Comparison of ENCODE assay signal across 20 cellular contexts in the genomic region with DNA sequence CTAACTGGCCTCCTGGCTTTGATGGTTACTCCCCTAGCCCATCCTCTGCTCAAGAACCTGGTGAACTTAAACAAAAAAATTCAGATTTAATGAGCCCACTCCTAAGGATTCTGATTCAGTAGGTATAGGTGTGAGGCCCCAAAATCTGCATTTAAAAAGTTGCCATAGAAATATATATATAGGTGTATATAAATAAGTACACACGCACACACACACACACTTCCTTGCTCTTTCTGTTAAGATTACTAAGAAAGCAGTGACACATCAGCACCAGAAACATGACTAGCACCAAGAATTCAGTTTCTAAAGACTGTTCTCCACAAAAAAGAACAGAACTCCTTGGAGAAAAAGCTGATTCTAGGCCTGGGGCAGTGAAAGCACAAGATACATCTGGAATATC. TPM values are rescaled to one million over a fixed set of nuclear protein-coding genes. Genes with fewer than 3 reads are reported as not detected.
A peak's percentile ranks its signal among the peaks of the same experiment; 100 is the strongest.
DNase-seq lines count a peak whose midpoint lies in the region; FAIRE-seq and TF ChIP-seq lines count a peak whose summit lies in the region.
"Had no signal": no experiment of that assay in that cellular context is flagged by ENCODE, and none has a peak within 500 bp of the region (broad histone marks: within the 10 kb centered on the region; RNA-seq: fewer than 3 reads in every experiment).

No MANE protein-coding gene starts in this region.

- DNase-seq in AG10803 (ENCODE audit: low read depth) (peak; percentile 21), Karpas-422 (no peak), bronchial epithelial cell (ENCODE audit: low read depth) (peak; percentile 32), fibroblast of the aortic adventitia (ENCODE audit: low read depth) (peak; percentile 16), NCI-H187 (lab: John Stamatoyannopoulos, UW) (no peak), NK-92 (lab: John Stamatoyannopoulos, UW; ENCODE audit: unreplicated experiment) (no peak), COLO668 (lab: John Stamatoyannopoulos, UW; ENCODE audit: unreplicated experiment) (no peak), kidney (no peak)
- DNase-seq: ACHN, DMS153, DND-41, H7, NCI-H1105, NCI-H1436 treated with DMSO at 0.1 percent for 48 hours, NCI-H1930, NCI-H2107, NCI-H446 treated with DMSO at 0.1 percent for 48 hours, NCI-H526, SHP77 treated with DMSO at 0.1 percent for 48 hours had no signal

- FAIRE-seq in bronchial epithelial cell (lab: Jason Lieb, UNC) (no peak), kidney (lab: Jason Lieb, UNC) (no peak)

- peaks cover 98% of the 10 kb centered on the region for H3K79me2 ChIP-seq in Karpas-422 (ENCODE audit: low read length)

- peak overlapping the region; percentile 65 for H3K27ac ChIP-seq in Karpas-422 (ENCODE audit: low read length)
- no peak overlapping the region for H3K27ac ChIP-seq in kidney (ENCODE audit: low read depth in 2 of 2, low read length in 2 of 2)
- H3K27ac ChIP-seq: 22Rv1 had no signal

- H3K9ac ChIP-seq in Karpas-422 (ENCODE audit: low read length) (no peak overlapping the region), kidney (ENCODE audit: low read length in 2 of 2) (no peak overlapping the region)

- TF ChIP-seq CTCF in AG10803 (conservative IDR thresholded peaks at IDR 0.05; ENCODE audit: low read length) (no peak), bronchial epithelial cell (IDR thresholded peaks at IDR 0.05; ENCODE audit: insufficient read depth, low read length, severe bottlenecking) (no peak), fibroblast of the aortic adventitia (IDR thresholded peaks at IDR 0.05; ENCODE audit: insufficient read depth, low read length) (no peak), kidney (IDR thresholded peaks at IDR 0.05; ENCODE audit: borderline replicate concordance, extremely low read depth, insufficient read depth) (no peak)

- no peak overlapping the region for H3K4me2 ChIP-seq in Karpas-422 (ENCODE audit: low read depth, low read length, poor library complexity, severe bottlenecking)

- intact Hi-C loops in kidney (cut with DNase I), result no loop called here

- H3K4me3 ChIP-seq in AG10803 (ENCODE audit: low read length), result no peak overlapping the region
- H3K4me3 ChIP-seq in Karpas-422 (ENCODE audit: low read length), result no peak overlapping the region
- no peak overlapping the region for H3K4me3 ChIP-seq in bronchial epithelial cell (ENCODE audit: low read depth, low read length)
- no peak overlapping the region for H3K4me3 ChIP-seq in fibroblast of the aortic adventitia (ENCODE audit: low read depth, low read length)
- H3K4me3 ChIP-seq in kidney (ENCODE audit: low read length in 2 of 2), result no peak overlapping the region

- H3K9me3 ChIP-seq in Karpas-422 (ENCODE audit: low read length) (no peaks in the 10 kb centered on the region), kidney (ENCODE audit: control insufficient read depth in 1 of 2, low read length in 2 of 2) (no peaks in the 10 kb centered on the region)

- H3K36me3 ChIP-seq in Karpas-422 (ENCODE audit: insufficient read depth, low read length), result 0 out of 2 replicates have a peak, but pooled peaks cover 6% of the 10 kb centered on the region
- H3K36me3 ChIP-seq in bronchial epithelial cell (ENCODE audit: control insufficient read depth, insufficient read depth, low read length), result no peaks in the 10 kb centered on the region
- H3K36me3 ChIP-seq in kidney (ENCODE audit: control insufficient read depth in 1 of 2, insufficient read depth in 2 of 2, low read length in 2 of 2), result no peaks in the 10 kb centered on the region

- no peak overlapping the region for H2AFZ ChIP-seq in Karpas-422 (ENCODE audit: low read length)

- H4K20me1 ChIP-seq in Karpas-422 (ENCODE audit: insufficient read depth, low read depth, low read length), result no peaks in the 10 kb centered on the region

- H3K4me1 ChIP-seq in Karpas-422 (ENCODE audit: low read length), result peaks cover 79% of the 10 kb centered on the region
- peaks cover 0 to 5% of the 10 kb centered on the region in 2 donors for H3K4me1 ChIP-seq in kidney (ENCODE audit: control insufficient read depth in 1 of 2, insufficient read depth in 1 of 2, low read depth in 1 of 2, low read length in 2 of 2)

- H3K27me3 ChIP-seq in Karpas-422 (ENCODE audit: low read length) (no peaks in the 10 kb centered on the region), bronchial epithelial cell (ENCODE audit: control insufficient read depth, insufficient read depth, low read length) (peaks cover 1% of the 10 kb centered on the region)

- H3K9me2 ChIP-seq in Karpas-422 (replicated peaks; ENCODE audit: insufficient read depth, low read length), result no peaks in the 10 kb centered on the region

RNA-seq across cellular contexts. Expression of gene EML6, which starts 17.8 kb away (rescaled TPM):
- 133 and 187 TPM in 2 replicates for total RNA-seq in Karpas-422 (2014; rRNA removed; shearing (Covaris generic); ENCODE audit: low replicate concordance)
- total RNA-seq in bronchial epithelial cell, result 0.53 and 1.7 TPM in 2 replicates
- 0.49 and 2.8 TPM in 2 replicates for total RNA-seq in fibroblast of the aortic adventitia (ENCODE audit: low replicate concordance)
- total RNA-seq in kidney, result 3.1 TPM
- 1.7 TPM for polyA plus RNA-seq in kidney (ENCODE audit: insufficient read depth, low read depth, low replicate concordance)

Comparison
In these comparisons a context has a peak if more than half of its experiments do, and no peak if none do; other contexts are left out.
1. DNase-seq: peak in AG10803 (single experiment), bronchial epithelial cell (single experiment) and fibroblast of the aortic adventitia (single experiment); none in Karpas-422 (single experiment), NCI-H187 (0 of 2), NK-92 (single experiment), COLO668 (single experiment) and kidney (single experiment).
2. RNA of gene EML6, which starts 17.8 kb away (total RNA-seq): 133 to 187 TPM in Karpas-422; 3.1 TPM in kidney (single experiment), 0.49 to 2.8 TPM in fibroblast of the aortic adventitia and 0.53 to 1.7 TPM in bronchial epithelial cell; every median in the first group is over 10 times any median in the second.